1 cellular context compared by ENCODE assay signal in the genomic region with DNA sequence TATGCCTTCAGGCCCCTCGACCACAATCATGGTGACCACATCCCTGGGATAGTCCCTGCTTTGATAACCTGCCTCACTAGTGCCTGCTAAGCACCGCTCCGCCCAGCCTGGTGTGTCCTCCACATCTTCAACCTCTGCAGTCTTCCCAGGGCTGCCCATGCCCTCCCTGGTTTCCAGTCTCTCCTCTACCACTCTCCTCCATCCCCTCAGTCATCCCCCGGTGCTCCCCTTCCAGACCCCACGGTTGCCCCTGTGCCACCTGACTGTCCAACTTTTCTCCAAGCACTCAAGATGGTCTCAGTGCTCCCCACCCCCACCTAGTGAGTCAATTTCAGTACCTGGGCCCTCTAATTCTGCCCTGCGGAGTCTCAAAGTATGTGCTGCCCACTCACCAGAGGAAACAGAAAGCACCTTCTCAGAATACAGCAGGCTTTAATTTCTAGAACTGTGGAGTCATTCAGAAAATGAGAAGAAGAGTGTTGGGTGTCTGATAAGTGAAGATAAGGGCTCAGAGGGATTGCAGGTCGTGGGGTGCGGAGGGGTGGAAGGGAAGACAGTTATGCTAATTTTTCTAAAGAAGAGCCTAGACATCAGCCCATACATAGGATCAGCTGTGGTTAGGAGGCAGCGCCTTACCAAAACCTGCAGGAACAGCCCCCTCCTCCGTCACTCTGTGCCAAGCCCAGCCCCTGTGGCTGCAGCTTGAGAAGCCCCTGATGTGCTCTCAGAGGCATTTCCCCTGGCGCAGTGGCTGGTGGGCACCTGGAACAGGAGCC.
TF ChIP-seq lines count a peak whose summit lies in the region.

No MANE protein-coding gene starts in this region.

TF ChIP-seq in H1, 55 proteins besides CTCF, POLR2A, EP300 and RAD21 (continued from another document):
- TF ChIP-seq, protein P1, sequence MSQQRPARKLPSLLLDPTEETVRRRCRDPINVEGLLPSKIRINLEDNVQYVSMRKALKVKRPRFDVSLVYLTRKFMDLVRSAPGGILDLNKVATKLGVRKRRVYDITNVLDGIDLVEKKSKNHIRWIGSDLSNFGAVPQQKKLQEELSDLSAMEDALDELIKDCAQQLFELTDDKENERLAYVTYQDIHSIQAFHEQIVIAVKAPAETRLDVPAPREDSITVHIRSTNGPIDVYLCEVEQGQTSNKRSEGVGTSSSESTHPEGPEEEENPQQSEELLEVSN (IDR thresholded peaks at IDR 0.05), result no peak
- TF ChIP-seq YY1 (IDR thresholded peaks at IDR 0.05; ENCODE audit: low read depth, low read length), result no peak
- no peak for TF ChIP-seq BCL11A (IDR thresholded peaks at IDR 0.05; ENCODE audit: low read depth in 2 of 2, low read length in 2 of 2)
- TF ChIP-seq HDAC2 (IDR thresholded peaks at IDR 0.05; ENCODE audit: borderline replicate concordance in 1 of 2, low read depth in 2 of 2, low read length in 2 of 2), result no peak
- TF ChIP-seq TAF7 (optimal IDR thresholded peaks at IDR 0.05; ENCODE audit: borderline replicate concordance, low read depth, low read length), result no peak
